ENCODE assay signal across 18 cellular contexts in the genomic region with DNA sequence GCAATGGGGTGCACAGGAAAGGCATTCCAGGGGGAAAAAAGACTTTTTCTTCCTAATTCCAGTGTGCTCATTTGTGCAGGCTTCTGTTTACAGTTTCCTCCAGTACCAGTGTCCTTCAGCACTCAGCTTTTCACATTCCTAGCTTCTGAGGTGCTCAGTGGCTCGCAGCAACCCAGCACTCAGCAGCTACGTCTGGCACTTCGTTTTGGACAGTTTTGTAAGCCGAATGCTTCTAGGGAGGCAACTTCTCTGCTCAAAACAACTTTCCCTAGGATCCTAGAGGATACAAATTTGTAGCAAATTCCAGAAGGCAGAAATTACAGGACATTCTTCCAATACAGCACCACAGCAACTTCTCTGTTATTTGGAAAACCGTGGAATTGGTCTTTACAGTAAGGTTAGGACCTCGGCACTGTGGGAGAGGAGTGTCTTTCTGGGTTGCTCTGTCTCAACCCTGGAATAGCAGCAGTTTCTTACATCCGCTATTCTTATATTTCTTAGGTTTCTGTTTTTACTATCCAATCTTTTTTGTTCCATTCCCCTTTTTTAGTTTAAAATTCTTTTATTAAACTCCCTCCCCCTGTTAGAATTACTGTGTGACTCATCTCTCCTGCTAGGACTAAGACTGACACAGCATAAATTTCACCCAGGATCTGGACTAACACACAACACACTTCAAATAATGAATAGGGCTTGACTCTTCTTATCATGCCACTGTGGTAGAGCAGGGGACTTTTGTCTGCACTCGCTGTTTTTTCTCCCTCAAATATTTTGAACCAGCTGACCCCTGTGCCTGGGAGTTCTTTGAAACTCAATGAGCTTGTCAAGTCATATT.
A peak's percentile ranks its signal among the peaks of the same experiment; 100 is the strongest.
DNase-seq lines count a peak whose midpoint lies in the region; ATAC-seq and TF ChIP-seq lines count a peak whose summit lies in the region.
"Had no signal": no experiment of that assay in that cellular context is flagged by ENCODE, and none has a peak within 500 bp of the region (broad histone marks: within the 10 kb centered on the region; RNA-seq: fewer than 3 reads in every experiment).

No MANE protein-coding gene starts in this region.

- CTCF ChIA-PET in HCT116 (lab: Charles Lee) = no interaction called here

- H2BK15ac ChIP-seq in mesenchymal stem cell (ENCODE audit: low read depth, poor library complexity, severe bottlenecking) = no peak overlapping the region

- no peak overlapping the region for H2BK12ac ChIP-seq in mesenchymal stem cell (ENCODE audit: low read length in 2 of 2)

- no peaks in the 10 kb centered on the region for H3K9me3 Mint-ChIP-seq in endothelial cell (ENCODE audit: unreplicated experiment)
- H3K9me3 Mint-ChIP-seq: brain had no signal

- peak overlapping the region; percentile 76 for H2BK5ac ChIP-seq in mesenchymal stem cell (ENCODE audit: low read depth, low read length, poor library complexity, severe bottlenecking)

- H3K14ac ChIP-seq in mesenchymal stem cell (ENCODE audit: low read length in 2 of 2) = no peak overlapping the region

- WGBS in mesenchymal stem cell = 17% methylated on average over 8 of the region's 8 CpGs

- peak overlapping the region in 1 of 2 experiments; percentile 41 for H3K4ac ChIP-seq in mesenchymal stem cell (ENCODE audit: low read depth in 1 of 2, low read length in 2 of 2)

- no peaks in the 10 kb centered on the region for H3K79me1 ChIP-seq in mesenchymal stem cell (replicated peaks; ENCODE audit: low read length, poor library complexity, severe bottlenecking)

- H3K27me3 ChIP-seq in HCT116 (ENCODE audit: insufficient read depth, low read length) = no peaks in the 10 kb centered on the region
- H3K27me3 ChIP-seq in mesenchymal stem cell (ENCODE audit: control insufficient read depth in 1 of 2, insufficient read depth in 1 of 2, low read length in 2 of 2) = no peaks in the 10 kb centered on the region
- H3K27me3 ChIP-seq: BE2C, vagina had no signal

- H3K36me3 ChIP-seq in HCT116 (ENCODE audit: control insufficient read depth in 1 of 2, insufficient read depth in 2 of 2, low read length in 2 of 2) (no peaks in the 10 kb centered on the region), mesenchymal stem cell (ENCODE audit: control insufficient read depth in 1 of 2, insufficient read depth in 2 of 2, low read depth in 1 of 2, low read length in 2 of 2) (no peaks in the 10 kb centered on the region)
- H3K36me3 ChIP-seq: BE2C, vagina had no signal

- TF ChIP-seq RAD21 in HCT116 (IDR thresholded peaks at IDR 0.05; ENCODE audit: low read depth) = no peak

- ATAC-seq in HCT116 (no peak), GM21528 (IDR thresholded peaks at IDR 0.05; ENCODE audit: low FRiP score, unreplicated experiment) (no peak), GM21367 (IDR thresholded peaks at IDR 0.05; ENCODE audit: unreplicated experiment) (no peak), HG03280 (IDR thresholded peaks at IDR 0.05; ENCODE audit: unreplicated experiment) (no peak)

- H4K20me1 ChIP-seq in HCT116 (ENCODE audit: insufficient read depth) = no peaks in the 10 kb centered on the region

- H3K9ac ChIP-seq in HCT116 (ENCODE audit: low read length) = no peak overlapping the region
- H3K9ac ChIP-seq in mesenchymal stem cell (ENCODE audit: low read length) = no peak overlapping the region

- H3K4me3 Mint-ChIP-seq in endothelial cell (ENCODE audit: unreplicated experiment) = no peak overlapping the region
- H3K4me3 Mint-ChIP-seq: brain, memory B cell had no signal

- H3K4me1 ChIP-seq in HCT116 (ENCODE audit: control insufficient read depth in 1 of 2, insufficient read depth in 2 of 2, low read length in 2 of 2) = no peaks in the 10 kb centered on the region
- peaks cover 2% of the 10 kb centered on the region for H3K4me1 ChIP-seq in mesenchymal stem cell (ENCODE audit: control insufficient read depth, insufficient read depth, low read depth, low read length)
- H3K4me1 ChIP-seq: BE2C, vagina had no signal

- no peak for TF ChIP-seq POLR2A in HCT116 (IDR thresholded peaks at IDR 0.05; ENCODE audit: borderline replicate concordance, extremely low read depth, insufficient read depth, insufficient read length)

- no peak overlapping the region for H2AK5ac ChIP-seq in mesenchymal stem cell (ENCODE audit: low read length, severe bottlenecking)

- no TSS peak for BruUV-seq in HCT116 (replicated peaks; lab: Mats Ljungman, UMichigan)

- H3K4me2 ChIP-seq in HCT116 (ENCODE audit: low read length) = no peak overlapping the region
- H3K4me2 ChIP-seq in mesenchymal stem cell (ENCODE audit: low read length, poor library complexity, severe bottlenecking) = peak overlapping the region; percentile 76

- no peak overlapping the region for H3K27ac Mint-ChIP-seq in endothelial cell (ENCODE audit: unreplicated experiment)
- H3K27ac Mint-ChIP-seq: memory B cell had no signal

- intact Hi-C loops in HCT116 (cut with micrococcal nuclease) = no loop called here

- no peaks in the 10 kb centered on the region for H3K36me3 Mint-ChIP-seq in endothelial cell (ENCODE audit: low read depth, unreplicated experiment)
- H3K36me3 Mint-ChIP-seq: brain, memory B cell had no signal

- RAD21 ChIA-PET in HCT116 (lab: Charles Lee; ENCODE audit: low non-redundant PET in 1 of 2, low total read pairs in 2 of 2, uncharacterized antibody in 2 of 2, unreplicated experiment in 2 of 2) = no interaction called here

- H3K23ac ChIP-seq in mesenchymal stem cell (ENCODE audit: low read length in 2 of 2) = no peak overlapping the region

- H3K27ac ChIP-seq in HCT116 (ENCODE audit: low read depth, low read length) (no peak overlapping the region), mesenchymal stem cell (ENCODE audit: low read length, poor library complexity, severe bottlenecking) (peak overlapping the region; percentile 100)
- H3K27ac ChIP-seq: epithelial cell of prostate, vagina had no signal

- TF ChIP-seq CTCF in HCT116 (IDR thresholded peaks at IDR 0.05 in 2 of 3, conservative IDR thresholded peaks at IDR 0.05 in 1 of 3; ENCODE audit: borderline replicate concordance in 1 of 3, insufficient read depth in 1 of 3, low read depth in 2 of 3, low read length in 2 of 3) = no peak
- no peak for TF ChIP-seq CTCF in endothelial cell (IDR thresholded peaks at IDR 0.05; ENCODE audit: unreplicated experiment)

- H3K9me3 ChIP-seq in HCT116 (ENCODE audit: control insufficient read depth in 1 of 2, insufficient read depth in 1 of 2, low read depth in 1 of 2, low read length in 2 of 2) (no peaks in the 10 kb centered on the region), mesenchymal stem cell (ENCODE audit: control insufficient read depth, low read length) (no peaks in the 10 kb centered on the region)
- H3K9me3 ChIP-seq: BE2C, vagina had no signal

- H3K4me1 Mint-ChIP-seq in endothelial cell (ENCODE audit: unreplicated experiment) = no peaks in the 10 kb centered on the region
- H3K4me1 Mint-ChIP-seq: memory B cell had no signal

- DNase-seq in A172 (ENCODE audit: low spot score) (peak; percentile 53), HCT116 (ENCODE audit: low read depth, low spot score) (no peak), astrocyte of the hippocampus (ENCODE audit: low read depth, low spot score) (peak; percentile 78), mesenchymal stem cell (peak; percentile 66), endothelial cell (ENCODE audit: low spot score) (no peak)
- DNase-seq: activated CD4-positive, alpha-beta T cell treated with anti-CD3 and anti-CD28 coated beads, Interleukin-2, amount 50 U/mL, for 48 hours; activated effector memory CD4-positive, alpha-beta T cell treated with Interleukin-2 at 50 U/mL for 16 hours; BE2C; GOT3; NCI-H226; stimulated activated CD4-positive, alpha-beta T cell treated with anti-CD3 and anti-CD28 coated beads, Interleukin-2, amount 100 ng/mL, for 24 hours had no signal

- no peaks in the 10 kb centered on the region for H3K79me2 ChIP-seq in HCT116 (ENCODE audit: insufficient read depth, low read length)

- H2AFZ ChIP-seq in HCT116 (ENCODE audit: low read depth, low read length, poor library complexity, severe bottlenecking) (peak overlapping the region; percentile 7), mesenchymal stem cell (ENCODE audit: low read depth, low read length) (no peak overlapping the region)

- no peaks in the 10 kb centered on the region for H3K27me3 Mint-ChIP-seq in endothelial cell (ENCODE audit: unreplicated experiment)
- H3K27me3 Mint-ChIP-seq: brain, memory B cell had no signal

- H3K4me3 ChIP-seq in HCT116 (replicated peaks in 1 of 2; ENCODE audit: low read depth in 1 of 2, low read length in 2 of 2) (no peak overlapping the region), mesenchymal stem cell (ENCODE audit: insufficient read depth in 1 of 2, low read depth in 1 of 2, low read length in 2 of 2) (peak overlapping the region in 1 of 2 experiments; percentile 52)
- H3K4me3 ChIP-seq: vagina had no signal

- POLR2A ChIA-PET in HCT116 (lab: Charles Lee) = no interaction called here

- H4K91ac ChIP-seq in mesenchymal stem cell (ENCODE audit: low read length) = no peak overlapping the region

- no peaks in the 10 kb centered on the region for H3K9me2 ChIP-seq in HCT116 (ENCODE audit: insufficient read depth)

- peak overlapping the region; percentile 54 for H4K8ac ChIP-seq in mesenchymal stem cell (ENCODE audit: low read length)

- no peak overlapping the region for H2BK120ac ChIP-seq in mesenchymal stem cell (ENCODE audit: low read depth, low read length)

- peak overlapping the region in 1 of 2 experiments; percentile 62 for H3K18ac ChIP-seq in mesenchymal stem cell (ENCODE audit: low read depth in 1 of 2, low read length in 2 of 2)

TF ChIP-seq in HCT116, 20 proteins besides CTCF, POLR2A, EP300 and RAD21 (continues in another document):
- no peak for TF ChIP-seq ZNF274 (IDR thresholded peaks at IDR 0.05; ENCODE audit: low read depth, low read length)
- no peak for TF ChIP-seq EZH2 (IDR thresholded peaks at IDR 0.05)

Comparison
In these comparisons a context has a peak if more than half of its experiments do, and no peak if none do; other contexts are left out.
1. DNase-seq: peak in A172 (single experiment), astrocyte of the hippocampus (single experiment) and mesenchymal stem cell (single experiment); none in HCT116 (single experiment) and endothelial cell (single experiment).